ENCODE assay signal across 11 cellular contexts in genomic region chr9:72444436-72444835, GRCh38.
DNase-seq lines count a peak whose midpoint lies in the region; ATAC-seq and TF ChIP-seq lines count a peak whose summit lies in the region.
"Had no signal": no experiment of that assay in that cellular context is flagged by ENCODE, and none has a peak within 500 bp of the region (broad histone marks: within the 10 kb centered on the region; RNA-seq: fewer than 3 reads in every experiment).

No MANE protein-coding gene starts in this region.

- no peaks in the 10 kb centered on the region for H3K9me3 ChIP-seq in RWPE2 (ENCODE audit: severe bottlenecking)
- no peaks in the 10 kb centered on the region for H3K9me3 ChIP-seq in mesodermal cell (ENCODE audit: control insufficient read depth, low read length)
- H3K9me3 ChIP-seq: colonic mucosa had no signal

- H3K9me3 Mint-ChIP-seq in activated CD4-positive, alpha-beta T cell treated with anti-CD3 and anti-CD28 coated beads for 36 hours (ENCODE audit: low read depth): no peaks in the 10 kb centered on the region
- no peaks in the 10 kb centered on the region for H3K9me3 Mint-ChIP-seq in HFFc6
- H3K9me3 Mint-ChIP-seq: activated T-cell treated with anti-CD3 and anti-CD28 coated beads, Interleukin-2, amount 50 U/mL, for 4 hours had no signal

- H3K4me3 ChIP-seq in RWPE2 (ENCODE audit: severe bottlenecking) (no peak overlapping the region), mesodermal cell (ENCODE audit: extremely low read depth, insufficient read depth, low read length, poor library complexity, severe bottlenecking) (no peak overlapping the region)
- H3K4me3 ChIP-seq: colonic mucosa, SK-N-MC had no signal

- peak; percentile 6 for ATAC-seq in activated CD4-positive, alpha-beta T cell treated with anti-CD3 and anti-CD28 coated beads for 36 hours
- peak; percentile 38 for ATAC-seq in RWPE2 (ENCODE audit: low read depth)

- no peak for TF ChIP-seq CTCF in HFFc6 (IDR thresholded peaks at IDR 0.05)
- TF ChIP-seq CTCF in RWPE2 (IDR thresholded peaks at IDR 0.05; ENCODE audit: poor library complexity, severe bottlenecking): no peak

- no peaks in the 10 kb centered on the region for H3K36me3 Mint-ChIP-seq in activated CD4-positive, alpha-beta T cell treated with anti-CD3 and anti-CD28 coated beads for 36 hours (ENCODE audit: low read depth)
- H3K36me3 Mint-ChIP-seq in HFFc6 (ENCODE audit: low read depth): no peaks in the 10 kb centered on the region

- H3K4me1 ChIP-seq in RWPE2 (ENCODE audit: insufficient read depth, poor library complexity, severe bottlenecking) (peaks cover 40% of the 10 kb centered on the region), mesodermal cell (ENCODE audit: control insufficient read depth, insufficient read depth, low read length, poor library complexity, severe bottlenecking) (peaks cover 42% of the 10 kb centered on the region)
- H3K4me1 ChIP-seq: colonic mucosa had no signal

- peaks cover 24% of the 10 kb centered on the region for H3K4me1 Mint-ChIP-seq in activated CD4-positive, alpha-beta T cell treated with anti-CD3 and anti-CD28 coated beads for 36 hours
- peaks cover 79% of the 10 kb centered on the region for H3K4me1 Mint-ChIP-seq in HFFc6 (ENCODE audit: low read depth)

- no peak for DNase-seq in activated CD4-positive, alpha-beta T cell treated with anti-CD3 and anti-CD28 coated beads for 36 hours
- DNase-seq in activated CD4-positive, alpha-beta T cell treated with anti-CD3 and anti-CD28 coated beads, Interleukin-2, amount 50 U/mL, for 4 hours: no peak
- DNase-seq in HFFc6 (no peak), RWPE2 (ENCODE audit: low spot score) (no peak), cortex of kidney (lab: John Stamatoyannopoulos, UW) (no peak), NOMO-1 (lab: John Stamatoyannopoulos, UW; ENCODE audit: unreplicated experiment in 2 of 2) (no peak)
- DNase-seq in stimulated activated naive CD4-positive, alpha-beta T cell treated with Interleukin-2 at 50 U/mL for 16 hours (lab: John Stamatoyannopoulos, UW): no peak
- DNase-seq: activated T-cell treated with anti-CD3 and anti-CD28 coated beads, Interleukin-2, amount 50 U/mL, for 4 hours; colonic mucosa had no signal

- H3K27ac ChIP-seq in RWPE2 (ENCODE audit: poor library complexity, severe bottlenecking) (peak overlapping the region; percentile 99), mesodermal cell (ENCODE audit: low read depth, low read length, severe bottlenecking) (peak overlapping the region; percentile 73)
- H3K27ac ChIP-seq: colonic mucosa, SK-N-MC had no signal

- H3K27me3 ChIP-seq in RWPE2 (ENCODE audit: insufficient read depth, poor library complexity, severe bottlenecking): no peaks in the 10 kb centered on the region
- H3K27me3 ChIP-seq: colonic mucosa had no signal

- POLR2A ChIA-PET in activated CD4-positive, alpha-beta T cell treated with anti-CD3 and anti-CD28 coated beads for 36 hours (lab: Charles Lee): interaction anchor here (1.0 kb wide), 1 partner anchor 79 kb away, joined by 5 read pairs; the partner anchor contains the start of gene ZFAND5

- H3K27ac Mint-ChIP-seq in activated CD4-positive, alpha-beta T cell treated with anti-CD3 and anti-CD28 coated beads for 36 hours: no peak overlapping the region
- H3K27ac Mint-ChIP-seq in HFFc6: peak overlapping the region; percentile 89

- intact Hi-C loops in activated CD4-positive, alpha-beta T cell treated with anti-CD3 and anti-CD28 coated beads for 36 hours (cut with DNase I, micrococcal nuclease): loop anchor here (5.0 kb wide), 2 partner anchors 138 to 148 kb away; no protein-coding TSS in a partner anchor

- 94 to 100% methylated on average over 1 of the region's 1 CpG for WGBS in mesodermal cell (ENCODE audit: insufficient coverage in 2 of 2), 2 experiments

- H3K27me3 Mint-ChIP-seq in activated CD4-positive, alpha-beta T cell treated with anti-CD3 and anti-CD28 coated beads for 36 hours: peaks cover under 1% of the 10 kb centered on the region
- H3K27me3 Mint-ChIP-seq in HFFc6 (ENCODE audit: insufficient read depth): no peaks in the 10 kb centered on the region; the same call in none of the 2 replicates

- no peak overlapping the region for H3K4me3 Mint-ChIP-seq in activated CD4-positive, alpha-beta T cell treated with anti-CD3 and anti-CD28 coated beads for 36 hours
- H3K4me3 Mint-ChIP-seq in HFFc6: no peak overlapping the region
- H3K4me3 Mint-ChIP-seq: activated T-cell treated with anti-CD3 and anti-CD28 coated beads, Interleukin-2, amount 50 U/mL, for 4 hours had no signal

- H3K36me3 ChIP-seq in RWPE2 (ENCODE audit: low read depth): no peaks in the 10 kb centered on the region
- no peaks in the 10 kb centered on the region for H3K36me3 ChIP-seq in mesodermal cell (ENCODE audit: control insufficient read depth, insufficient read depth, low read length)
- H3K36me3 ChIP-seq: colonic mucosa had no signal

- CTCF ChIA-PET in activated CD4-positive, alpha-beta T cell treated with anti-CD3 and anti-CD28 coated beads for 36 hours (lab: Charles Lee): interaction anchor here (0.5 to 0.7 kb wide), 2 partner anchors 59 to 69 kb away, joined by 3 read pairs; no protein-coding TSS in a partner anchor
